ENCODE assay signal across 8 cellular contexts in the genomic region with DNA sequence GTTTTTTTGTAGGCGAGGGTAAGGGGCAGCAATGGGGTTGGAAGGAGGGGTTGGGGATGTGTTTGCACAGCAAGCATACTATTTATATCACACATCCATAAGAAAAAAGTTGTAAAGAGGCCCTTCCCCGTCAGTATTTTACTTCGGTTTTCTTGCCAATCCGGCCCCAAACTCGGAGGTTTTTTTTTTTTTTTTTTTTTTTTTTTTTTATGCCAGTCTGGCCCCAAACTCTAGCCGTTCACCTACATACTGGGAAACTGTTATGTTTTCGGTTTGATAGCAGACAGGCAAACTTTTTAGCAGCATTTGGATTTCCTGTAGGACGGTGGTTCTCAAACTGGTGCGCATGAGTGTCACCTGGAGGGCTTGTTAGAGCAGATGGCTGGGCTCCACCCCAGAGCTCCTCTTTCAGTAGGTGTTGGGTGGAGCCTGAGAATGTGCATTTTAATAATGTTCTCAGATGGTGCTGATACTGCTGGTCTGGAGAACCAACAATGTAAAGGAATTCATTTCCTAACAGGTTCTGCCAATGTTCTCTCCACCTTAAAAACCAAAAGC.
A peak's percentile ranks its signal among the peaks of the same experiment; 100 is the strongest.
DNase-seq lines count a peak whose midpoint lies in the region; ATAC-seq, FAIRE-seq and TF ChIP-seq lines count a peak whose summit lies in the region.

No MANE protein-coding gene starts in this region.

- peak overlapping the region; percentile 77; the same call in 1 of the 2 replicates for H2AFZ ChIP-seq in OCI-LY7 (ENCODE audit: low read length)

- no peaks in the 10 kb centered on the region for H3K36me3 ChIP-seq in H7 (replicated peaks; ENCODE audit: control insufficient read depth, insufficient read depth, low read length)
- no peaks in the 10 kb centered on the region for H3K36me3 ChIP-seq in OCI-LY7 (ENCODE audit: insufficient read depth, low read length)

- CTCF ChIA-PET in OCI-LY7 (lab: Charles Lee; ENCODE audit: unreplicated experiment): interaction anchor here (0.6 to 1.8 kb wide), 6 partner anchors 9 to 141 kb away, joined by 3 to 6 read pairs (median 4); no protein-coding TSS in a partner anchor

- H3K4me3 Mint-ChIP-seq in osteocyte (ENCODE audit: unreplicated experiment): peak overlapping the region; percentile 91

- H3K27ac Mint-ChIP-seq in osteocyte (ENCODE audit: unreplicated experiment): peak overlapping the region; percentile 97

- BruUV-seq in OCI-LY7 (replicated peaks; lab: Mats Ljungman, UMichigan): no TSS peak

- no peak overlapping the region for H3K27ac ChIP-seq in OCI-LY7 (ENCODE audit: low read depth, low read length, poor library complexity, severe bottlenecking)

- ATAC-seq in HG03354 (IDR thresholded peaks at IDR 0.05; ENCODE audit: poor library complexity, severe bottlenecking, unreplicated experiment) (no peak), GM21529 (IDR thresholded peaks at IDR 0.05; ENCODE audit: unreplicated experiment) (no peak)

- peaks cover 29% of the 10 kb centered on the region for H3K4me1 Mint-ChIP-seq in osteocyte (ENCODE audit: unreplicated experiment)

- H4K20me1 ChIP-seq in OCI-LY7 (ENCODE audit: insufficient read depth, low read length): no peaks in the 10 kb centered on the region

- H3K4me2 ChIP-seq in OCI-LY7 (ENCODE audit: low read length): peak overlapping the region; percentile 88

- TF ChIP-seq CTCF in OCI-LY7 (conservative IDR thresholded peaks at IDR 0.05; ENCODE audit: low read length) (no peak), osteocyte (IDR thresholded peaks at IDR 0.05) (no peak), D721Med (IDR thresholded peaks at IDR 0.05; ENCODE audit: insufficient read depth, missing control alignments) (no peak)

- POLR2A ChIA-PET in OCI-LY7 (lab: Charles Lee): interaction anchor here (0.7 to 1.6 kb wide), 7 partner anchors 8 to 882 kb away, joined by 3 to 7 read pairs (median 4); a partner anchor contains a TSS

- peaks cover 6% of the 10 kb centered on the region for H3K4me1 ChIP-seq in OCI-LY7 (ENCODE audit: insufficient read depth, low read length, poor library complexity, severe bottlenecking)

- H3K79me2 ChIP-seq in OCI-LY7 (ENCODE audit: insufficient read depth, low read depth, low read length): no peaks in the 10 kb centered on the region

- no peaks in the 10 kb centered on the region for H3K9me3 Mint-ChIP-seq in osteocyte (ENCODE audit: unreplicated experiment)

- intact Hi-C loops in OCI-LY7 (cut with micrococcal nuclease; ENCODE audit: unreplicated experiment): loop anchor here (1.0 kb wide), 1 partner anchor 853 kb away; no protein-coding TSS in a partner anchor

- DNase-seq in H7: no peak
- peak; percentile 8 for DNase-seq in OCI-LY7 (ENCODE audit: low spot score)
- peak; percentile 7 for DNase-seq in effector CD4-positive, alpha-beta T cell
- no peak for DNase-seq in osteocyte (ENCODE audit: extremely low spot score, unreplicated experiment)
- no peak for DNase-seq in D721Med (ENCODE audit: insufficient read length, low spot score)
- no peak for DNase-seq in GM19240 (ENCODE audit: insufficient read length, low spot score)

- H3K36me3 Mint-ChIP-seq in osteocyte (ENCODE audit: unreplicated experiment): no peaks in the 10 kb centered on the region

- H3K27me3 ChIP-seq in H7 (ENCODE audit: control insufficient read depth, insufficient read depth, low read length): peaks cover 12% of the 10 kb centered on the region

- H3K4me3 ChIP-seq in H7 (ENCODE audit: insufficient read depth, low read depth, low read length): peak overlapping the region; percentile 59
- peak overlapping the region; percentile 49 for H3K4me3 ChIP-seq in OCI-LY7 (ENCODE audit: low read depth, low read length, poor library complexity, severe bottlenecking)

- H3K9me2 ChIP-seq in OCI-LY7 (ENCODE audit: insufficient read depth, low read length): no peaks in the 10 kb centered on the region

- no peak for FAIRE-seq in D721Med (lab: Jason Lieb, UNC)

- no peaks in the 10 kb centered on the region for H3K9me3 ChIP-seq in OCI-LY7 (ENCODE audit: low read length)

- no peaks in the 10 kb centered on the region for H3K27me3 Mint-ChIP-seq in osteocyte (ENCODE audit: unreplicated experiment)

Comparison
In these comparisons a context has a peak if more than half of its experiments do, and no peak if none do; other contexts are left out.
1. DNase-seq: peak in OCI-LY7 (single experiment) and effector CD4-positive, alpha-beta T cell (single experiment); none in H7 (single experiment), osteocyte (single experiment), D721Med (single experiment) and GM19240 (single experiment).